ENCODE assay signal across 17 cellular contexts in the genomic region with DNA sequence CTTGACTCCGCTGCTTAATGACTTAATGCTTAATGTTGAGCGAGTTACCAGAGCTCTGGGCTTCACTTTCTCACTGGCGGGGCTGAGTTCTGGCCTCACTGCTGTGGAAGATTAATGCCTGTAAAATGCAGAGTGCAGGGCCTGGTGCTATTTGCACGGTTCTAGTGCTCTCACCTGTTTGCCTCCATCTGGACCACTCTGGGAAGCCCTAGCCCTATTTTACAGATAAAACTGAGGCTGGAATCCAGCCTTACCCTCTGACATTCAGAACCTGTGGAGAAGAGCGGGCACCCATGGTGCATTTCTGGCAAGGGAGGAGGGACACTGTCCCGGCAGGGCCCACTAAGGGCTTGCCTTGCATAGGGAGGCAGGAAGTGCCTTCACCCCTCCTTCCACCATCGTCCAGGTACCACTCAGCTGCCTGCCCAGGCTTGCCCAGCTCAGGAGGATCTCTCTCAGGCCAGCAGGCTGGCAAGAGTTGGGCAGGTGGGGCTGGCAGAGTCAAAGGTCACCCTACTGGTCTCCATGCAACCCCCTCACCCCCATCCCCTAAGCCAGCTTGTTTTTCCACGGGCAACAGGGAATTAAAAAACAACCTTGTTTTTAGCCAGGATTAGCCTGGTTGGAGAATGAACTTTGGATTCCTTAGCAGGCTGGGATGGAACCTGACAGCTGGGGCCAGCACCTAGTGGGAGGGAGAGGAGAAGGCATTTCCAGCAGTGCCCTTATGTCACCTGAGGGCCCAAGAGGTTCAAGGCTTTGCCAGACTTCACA. TPM values are rescaled to one million over a fixed set of nuclear protein-coding genes. Genes with fewer than 3 reads are reported as not detected.
DNase-seq lines count a peak whose midpoint lies in the region; ATAC-seq, FAIRE-seq and TF ChIP-seq lines count a peak whose summit lies in the region.
"Had no signal": no experiment of that assay in that cellular context is flagged by ENCODE, and none has a peak within 500 bp of the region (broad histone marks: within the 10 kb centered on the region; RNA-seq: fewer than 3 reads in every experiment).

No MANE protein-coding gene starts in this region.

- intact Hi-C loops in kidney (cut with DNase I) (no loop called here), Right ventricle myocardium inferior (cut with DNase I) (no loop called here)

- H3K4me1 ChIP-seq in OCI-LY1 (ENCODE audit: insufficient read depth, low read length, severe bottlenecking) (peaks cover 38% of the 10 kb centered on the region), kidney (ENCODE audit: control insufficient read depth in 1 of 2, insufficient read depth in 1 of 2, low read depth in 1 of 2, low read length in 2 of 2) (peaks cover 16 to 32% of the 10 kb centered on the region in 2 donors)

- no peak overlapping the region for H3K4me2 ChIP-seq in OCI-LY1 (ENCODE audit: low read length)

- H4K20me1 ChIP-seq in OCI-LY1 (ENCODE audit: insufficient read depth, low read length): no peaks in the 10 kb centered on the region

- H3K79me2 ChIP-seq in OCI-LY1 (ENCODE audit: insufficient read depth, low read length): no peaks in the 10 kb centered on the region

- H3F3A ChIP-seq in OCI-LY1 (ENCODE audit: insufficient read depth, low read length): no peaks in the 10 kb centered on the region

- H3K36me3 ChIP-seq in OCI-LY1 (ENCODE audit: insufficient read depth, low read length) (no peaks in the 10 kb centered on the region), kidney (ENCODE audit: control insufficient read depth in 1 of 2, insufficient read depth in 2 of 2, low read length in 2 of 2) (no peaks in the 10 kb centered on the region)

- no peak overlapping the region for H2AFZ ChIP-seq in OCI-LY1 (ENCODE audit: low read length)

- H3K9ac ChIP-seq in OCI-LY1 (ENCODE audit: low read length) (no peak overlapping the region; the same call in 1 of the 2 replicates), kidney (ENCODE audit: low read length in 2 of 2) (peak overlapping the region in 1 of 2 donors; percentile 14)

- H3K27me3 ChIP-seq in OCI-LY1 (ENCODE audit: insufficient read depth, low read length): no peaks in the 10 kb centered on the region
- H3K27me3 ChIP-seq: foreskin keratinocyte had no signal

- no peak for FAIRE-seq in kidney (lab: Jason Lieb, UNC)
- FAIRE-seq: A204.1, astrocyte had no signal

- H3K27ac ChIP-seq in OCI-LY1 (ENCODE audit: low read depth, low read length, poor library complexity, severe bottlenecking): peak overlapping the region; percentile 4
- peak overlapping the region; percentile 72 to 99 for H3K27ac ChIP-seq in kidney (ENCODE audit: low read depth in 2 of 2, low read length in 2 of 2)
- H3K27ac ChIP-seq in temporal lobe (ENCODE audit: low read depth, low read length): peak overlapping the region; percentile 9
- H3K27ac ChIP-seq: foreskin keratinocyte had no signal

- no peak for TF ChIP-seq CTCF in OCI-LY1 (IDR thresholded peaks at IDR 0.05; ENCODE audit: low read length)
- TF ChIP-seq CTCF in kidney (IDR thresholded peaks at IDR 0.05; ENCODE audit: borderline replicate concordance, extremely low read depth, insufficient read depth): no peak

- H3K4me3 ChIP-seq in OCI-LY1 (ENCODE audit: low read depth, low read length, poor library complexity, severe bottlenecking): no peak overlapping the region
- peak overlapping the region in 1 of 2 donors; percentile 16 for H3K4me3 ChIP-seq in kidney (ENCODE audit: low read length in 2 of 2)

- H3K9me3 ChIP-seq in OCI-LY1 (ENCODE audit: low read length) (no peaks in the 10 kb centered on the region), kidney (ENCODE audit: control insufficient read depth in 1 of 2, low read length in 2 of 2) (no peaks in the 10 kb centered on the region)
- H3K9me3 ChIP-seq: Caco-2 had no signal

- DNase-seq in NCI-H345 (lab: John Stamatoyannopoulos, UW) (peak; percentile 16), NCI-H345 treated with DMSO at 0.1 percent for 48 hours (lab: John Stamatoyannopoulos, UW; ENCODE audit: unreplicated experiment) (no peak), kidney (no peak), Right ventricle myocardium inferior (ENCODE audit: missing footprints) (no peak), NCI-H524 treated with DMSO at 0.1 percent for 48 hours (lab: John Stamatoyannopoulos, UW) (no peak)
- DNase-seq: Caco-2; effector CD4-positive, alpha-beta T cell; islet precursor cell; Karpas-422; NCI-H1930 had no signal

- ATAC-seq in GM21619 (IDR thresholded peaks at IDR 0.05; ENCODE audit: unreplicated experiment) (no peak), Right ventricle myocardium inferior (no peak)
- ATAC-seq: foreskin keratinocyte; natural killer cell treated with Interleukin-12 subunit alpha and Interleukin-12 subunit beta and Interleukin-15 and Interleukin-18, amount 100 ng/mL, for 72 hours had no signal

- no peaks in the 10 kb centered on the region for H3K9me2 ChIP-seq in OCI-LY1 (ENCODE audit: low read depth, low read length)

RNA-seq across cellular contexts. Expression of a gene that starts 4.1 kb away (rescaled TPM):
- 38.3 TPM for total RNA-seq in kidney
- polyA plus RNA-seq in kidney (ENCODE audit: insufficient read depth, low read depth, low replicate concordance): 31.8 TPM
- total RNA-seq in temporal lobe: 3.2 TPM
- 26.2 TPM for total RNA-seq in Right ventricle myocardium inferior

RNA-seq across cellular contexts. Expression of a gene that starts 5.8 kb away (rescaled TPM):
- total RNA-seq in kidney: 90.8 TPM
- 19.7 TPM for polyA plus RNA-seq in kidney (ENCODE audit: insufficient read depth, low read depth, low replicate concordance)
- total RNA-seq in temporal lobe: 51.1 TPM
- total RNA-seq in Right ventricle myocardium inferior: 32.2 TPM

Comparison
In these comparisons a context has a peak if more than half of its experiments do, and no peak if none do; other contexts are left out.
1. H3K27ac ChIP-seq: peak in every context shown above with its lines; median percentile 86 in kidney; 9 in temporal lobe; 4 in OCI-LY1.